Comparison of ENCODE assay signal across 7 cellular contexts in genomic region chr14:21070610-21071224, GRCh38. TPM values are rescaled to one million over a fixed set of nuclear protein-coding genes. Genes with fewer than 3 reads are reported as not detected.
A peak's percentile ranks its signal among the peaks of the same experiment; 100 is the strongest.
DNase-seq lines count a peak whose midpoint lies in the region; ATAC-seq and TF ChIP-seq lines count a peak whose summit lies in the region.

No MANE protein-coding gene starts in this region.

- H3K4me2 ChIP-seq in DND-41 (ENCODE audit: insufficient read depth, low read length) = peak overlapping the region; percentile 89
- H3K4me2 ChIP-seq in trophoblast cell (ENCODE audit: low read length) = peak overlapping the region; percentile 97

- H3K79me2 ChIP-seq in DND-41 (ENCODE audit: insufficient read depth, low read length) (no peaks in the 10 kb centered on the region), trophoblast cell (ENCODE audit: control insufficient read depth, insufficient read depth, low read length, poor library complexity) (peaks cover 10% of the 10 kb centered on the region)

- H3K4me3 ChIP-seq in DND-41 (ENCODE audit: low read depth in 1 of 2, low read length in 2 of 2) = peak overlapping the region; percentile 17 to 58; a peak in 3 of 4 replicates
- peak overlapping the region; percentile 82 for H3K4me3 ChIP-seq in trophoblast cell (ENCODE audit: low read depth, low read length)

- H3K9ac ChIP-seq in DND-41 (ENCODE audit: low read depth, low read length) (peak overlapping the region; percentile 47), trophoblast cell (ENCODE audit: low read length) (peak overlapping the region; percentile 87)

- peak overlapping the region; percentile 96 for H2BK5ac ChIP-seq in trophoblast cell (ENCODE audit: low read depth, low read length, poor library complexity)

- H3K4ac ChIP-seq in trophoblast cell (ENCODE audit: low read depth, low read length) = peak overlapping the region; percentile 77

- peaks cover 23% of the 10 kb centered on the region for H3K4me1 ChIP-seq in DND-41 (ENCODE audit: insufficient read depth, low read length)
- H3K4me1 ChIP-seq in trophoblast cell (ENCODE audit: control insufficient read depth in 1 of 2, insufficient read depth in 2 of 2, low read length in 2 of 2) = peaks cover 15 to 18% of the 10 kb centered on the region in 2 experiments

- no peaks in the 10 kb centered on the region for H3K9me3 Mint-ChIP-seq in activated naive CD8-positive, alpha-beta T cell treated with anti-CD3 and anti-CD28 coated beads for 36 hours

- H3K4me3 Mint-ChIP-seq in activated naive CD8-positive, alpha-beta T cell treated with anti-CD3 and anti-CD28 coated beads for 36 hours = peak overlapping the region; percentile 73

- TF ChIP-seq CTCF in DND-41 (IDR thresholded peaks at IDR 0.05; ENCODE audit: borderline replicate concordance, extremely low read depth, low read length, poor library complexity, severe bottlenecking) = no peak

- H3K27me3 ChIP-seq in DND-41 (ENCODE audit: insufficient read depth, low read length, poor library complexity) (peaks cover 59% of the 10 kb centered on the region), trophoblast cell (ENCODE audit: insufficient read depth, low read length) (no peaks in the 10 kb centered on the region)

- H4K8ac ChIP-seq in trophoblast cell (ENCODE audit: low read depth, low read length) = peak overlapping the region; percentile 91

- peak overlapping the region; percentile 91 for H3K14ac ChIP-seq in trophoblast cell (ENCODE audit: low read length)

- peaks cover 24% of the 10 kb centered on the region for H3K79me1 ChIP-seq in trophoblast cell (ENCODE audit: low read length)

- H4K20me1 ChIP-seq in DND-41 (ENCODE audit: insufficient read depth, low read length) = peaks cover 24% of the 10 kb centered on the region; the same call in 1 of the 2 replicates

- peak overlapping the region; percentile 88 for H3K18ac ChIP-seq in trophoblast cell (ENCODE audit: low read length)

- H3K9me3 ChIP-seq in DND-41 (ENCODE audit: insufficient read depth, low read length, severe bottlenecking) = no peaks in the 10 kb centered on the region
- no peaks in the 10 kb centered on the region for H3K9me3 ChIP-seq in trophoblast cell (ENCODE audit: insufficient read depth, low read depth, low read length)

- no CpG with 5 or more reads among the region's 23 CpGs for WGBS in trophoblast cell (ENCODE audit: extremely low coverage, insufficient coverage, insufficient read length)

- peak overlapping the region; percentile 96 for H2BK120ac ChIP-seq in trophoblast cell (ENCODE audit: insufficient read depth, low read length, poor library complexity)

- peak overlapping the region; percentile 99 for H4K91ac ChIP-seq in trophoblast cell (ENCODE audit: low read depth, low read length)

- DNase-seq in DND-41 (no peak), M059J (ENCODE audit: low read depth) (peak; percentile 64), left ventricle myocardium superior (peak; percentile 77), trophoblast cell (peak in 1 of 2 donors; percentile 35)
- DNase-seq in activated naive CD8-positive, alpha-beta T cell treated with anti-CD3 and anti-CD28 coated beads for 36 hours = peak; percentile 19

- H3K27ac ChIP-seq in DND-41 (ENCODE audit: low read length) (no peak overlapping the region), trophoblast cell (ENCODE audit: low read depth, low read length) (peak overlapping the region; percentile 99)

- peak overlapping the region; percentile 31 for H2AK5ac ChIP-seq in trophoblast cell (ENCODE audit: low read length)

- H3K36me3 ChIP-seq in DND-41 (ENCODE audit: insufficient read depth, low read length) (no peaks in the 10 kb centered on the region), trophoblast cell (ENCODE audit: control insufficient read depth in 1 of 2, insufficient read depth in 2 of 2, low read length in 2 of 2) (peaks cover 26 to 29% of the 10 kb centered on the region in 2 experiments)

- ATAC-seq in DND-41 (ENCODE audit: insufficient read depth, low read depth) (peak; percentile 34), GM19455 (IDR thresholded peaks at IDR 0.05; ENCODE audit: unreplicated experiment) (peak; percentile 22), left ventricle myocardium superior (peak; percentile 34), HG03280 (IDR thresholded peaks at IDR 0.05; ENCODE audit: unreplicated experiment) (no peak)

- peak overlapping the region; percentile 61 for H2BK12ac ChIP-seq in trophoblast cell (ENCODE audit: low read length)

- no peaks in the 10 kb centered on the region for H3K36me3 Mint-ChIP-seq in activated naive CD8-positive, alpha-beta T cell treated with anti-CD3 and anti-CD28 coated beads for 36 hours

- peak overlapping the region; percentile 84 for H4K12ac ChIP-seq in trophoblast cell (ENCODE audit: low read depth, low read length)

- H3K23ac ChIP-seq in trophoblast cell (ENCODE audit: low read length) = peak overlapping the region; percentile 23

- H3K27me3 Mint-ChIP-seq in activated naive CD8-positive, alpha-beta T cell treated with anti-CD3 and anti-CD28 coated beads for 36 hours = peaks cover 72% of the 10 kb centered on the region

- no peak overlapping the region for H3K27ac Mint-ChIP-seq in activated naive CD8-positive, alpha-beta T cell treated with anti-CD3 and anti-CD28 coated beads for 36 hours

- H3K4me1 Mint-ChIP-seq in activated naive CD8-positive, alpha-beta T cell treated with anti-CD3 and anti-CD28 coated beads for 36 hours = peaks cover 28% of the 10 kb centered on the region

- intact Hi-C loops in left ventricle myocardium superior (cut with micrococcal nuclease) = loop anchor here (10.0 kb wide), 1 partner anchor 56 kb away; no protein-coding TSS in a partner anchor

- H2AFZ ChIP-seq in DND-41 (ENCODE audit: low read depth, low read length) (peak overlapping the region; percentile 45), trophoblast cell (ENCODE audit: insufficient read depth, low read length, poor library complexity) (peak overlapping the region; percentile 82)

RNA-seq across cellular contexts. Expression of gene ARHGEF40, which starts 0.6 kb away (rescaled TPM):
- 12.0 and 24.8 TPM in 2 replicates for total RNA-seq in M059J (2014; rRNA removed; shearing (Covaris generic))
- total RNA-seq in activated naive CD8-positive, alpha-beta T cell treated with anti-CD3 and anti-CD28 coated beads for 36 hours = under 1 TPM in 1 of 2 experiments, not detected in 1; 0.21 TPM
- 23.1 TPM for total RNA-seq in left ventricle myocardium superior
- polyA plus RNA-seq in trophoblast cell (2013) = 26.0 and 26.5 TPM in 2 replicates

RNA-seq across cellular contexts. Expression of gene RNASE8, which starts 13.1 kb away (rescaled TPM):
- total RNA-seq in M059J (2014; rRNA removed; shearing (Covaris generic)) = not detected in 2 replicates
- total RNA-seq in activated naive CD8-positive, alpha-beta T cell treated with anti-CD3 and anti-CD28 coated beads for 36 hours = not detected
- not detected for total RNA-seq in left ventricle myocardium superior
- not detected in 2 replicates for polyA plus RNA-seq in trophoblast cell (2013)

RNA-seq across cellular contexts. Expression of gene ZNF219, which starts 27.7 kb away (rescaled TPM):
- 5.3 and 12.1 TPM in 2 replicates for total RNA-seq in M059J (2014; rRNA removed; shearing (Covaris generic))
- 1 to 10 TPM; 6.9 to 8.6 TPM for total RNA-seq in activated naive CD8-positive, alpha-beta T cell treated with anti-CD3 and anti-CD28 coated beads for 36 hours
- total RNA-seq in left ventricle myocardium superior = 57.0 TPM
- 11.7 and 12.0 TPM in 2 replicates for polyA plus RNA-seq in trophoblast cell (2013)

RNA-seq across cellular contexts. Expression of gene RNASE7, which starts 28.6 kb away (rescaled TPM):
- total RNA-seq in M059J (2014; rRNA removed; shearing (Covaris generic)) = not detected in 2 replicates
- total RNA-seq in activated naive CD8-positive, alpha-beta T cell treated with anti-CD3 and anti-CD28 coated beads for 36 hours = not detected
- not detected for total RNA-seq in left ventricle myocardium superior
- 0.38 and 0.49 TPM in 2 replicates for polyA plus RNA-seq in trophoblast cell (2013)

RNA-seq across cellular contexts. Expression of gene TMEM253, which starts 30.1 kb away (rescaled TPM):
- total RNA-seq in M059J (2014; rRNA removed; shearing (Covaris generic)) = not detected in 2 replicates
- not detected for total RNA-seq in activated naive CD8-positive, alpha-beta T cell treated with anti-CD3 and anti-CD28 coated beads for 36 hours
- 0.20 TPM for total RNA-seq in left ventricle myocardium superior
- polyA plus RNA-seq in trophoblast cell (2013) = 0.54 and 0.62 TPM in 2 replicates

Comparison
In these comparisons a context has a peak if more than half of its experiments do, and no peak if none do; other contexts are left out.
1. RNA of gene ARHGEF40, which starts 0.6 kb away (total RNA-seq): 12.0 to 24.8 TPM in M059J and 23.1 TPM in left ventricle myocardium superior (single experiment); 0.21 TPM in activated naive CD8-positive, alpha-beta T cell treated with anti-CD3 and anti-CD28 coated beads for 36 hours; every median in the first group is over 10 times any median in the second.